ENCODE assay signal across 2 cellular contexts in the genomic region with DNA sequence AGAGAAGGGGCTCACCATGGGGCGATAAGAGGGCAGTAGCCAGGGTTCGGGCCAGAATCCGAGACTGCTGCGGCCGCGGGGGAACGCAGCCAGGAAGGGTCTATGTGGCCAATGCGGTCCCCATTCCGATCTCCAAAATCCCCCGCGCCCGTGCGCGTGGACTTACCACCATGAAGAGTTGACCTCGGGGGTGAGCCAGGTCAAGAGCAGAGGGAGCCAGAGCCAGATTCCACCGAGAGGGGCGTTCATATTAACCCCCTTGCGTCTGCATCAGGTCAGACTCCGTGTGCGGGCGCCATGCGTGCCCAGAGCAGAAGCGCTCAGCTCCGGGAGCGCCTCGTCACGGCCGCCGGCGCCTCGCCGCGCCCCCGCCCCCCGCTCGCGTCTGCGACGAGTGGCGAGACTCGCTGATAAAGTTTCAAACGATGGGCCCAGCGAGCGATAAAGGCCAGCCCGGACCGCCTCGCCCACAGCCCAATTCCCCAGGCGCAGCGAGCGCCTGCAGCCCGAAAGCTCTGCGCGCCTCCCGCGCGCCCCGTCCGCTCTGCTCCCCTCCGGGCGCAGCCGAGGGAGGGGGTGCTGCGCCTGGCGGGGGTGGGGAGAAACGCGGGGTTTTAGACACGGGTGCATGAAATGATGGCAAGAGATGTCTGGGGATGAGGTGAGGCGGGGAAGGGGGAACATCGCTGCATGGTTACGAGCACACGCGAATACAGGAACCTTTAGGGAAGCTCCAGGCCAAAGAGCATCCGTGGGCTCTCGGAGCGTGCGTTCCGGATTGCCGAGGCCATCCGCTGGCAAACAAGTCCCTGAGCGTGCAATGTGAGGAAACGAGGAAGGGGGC.
TF ChIP-seq lines count a peak whose summit lies in the region.

Gene WNT2, minus strand, starts transcription at position 318 of the 844 bp plus-strand sequence. Its CDS starts 69 bp downstream, at position 249.

TF ChIP-seq in liver, 16 proteins besides CTCF, POLR2A, EP300 and RAD21 (continued from another document):
- no peak for TF ChIP-seq GABPA (IDR thresholded peaks at IDR 0.05 in 1 of 2, conservative IDR thresholded peaks at IDR 0.05 in 1 of 2)
- TF ChIP-seq EGR1 (IDR thresholded peaks at IDR 0.05; ENCODE audit: low read depth in 2 of 2) = no peak
- no peak for TF ChIP-seq JUND (IDR thresholded peaks at IDR 0.05)
- TF ChIP-seq NR2F2 (IDR thresholded peaks at IDR 0.05) = no peak
- TF ChIP-seq HNF4A (conservative IDR thresholded peaks at IDR 0.05) = no peak
- no peak for TF ChIP-seq YY1 (IDR thresholded peaks at IDR 0.05)
- TF ChIP-seq TAF1 (conservative IDR thresholded peaks at IDR 0.05) = no peak

TF ChIP-seq in HepG2, 621 proteins besides CTCF, POLR2A, EP300 and RAD21:
- TF ChIP-seq ZBTB4 (CRISPR knock-in tag; IDR thresholded peaks at IDR 0.05; ENCODE audit: borderline replicate concordance) = no peak
- no peak for TF ChIP-seq SMAD1 (CRISPR knock-in tag; IDR thresholded peaks at IDR 0.05; ENCODE audit: borderline replicate concordance, low read depth)
- TF ChIP-seq TGIF2 (CRISPR knock-in tag; IDR thresholded peaks at IDR 0.05) = no peak
- TF ChIP-seq ZNF652 (CRISPR knock-in tag; IDR thresholded peaks at IDR 0.05; ENCODE audit: borderline replicate concordance, low read depth) = no peak
- TF ChIP-seq SYNCRIP (IDR thresholded peaks at IDR 0.05; ENCODE audit: insufficient read depth, low read depth, low read length) = no peak
- TF ChIP-seq, protein P1, sequence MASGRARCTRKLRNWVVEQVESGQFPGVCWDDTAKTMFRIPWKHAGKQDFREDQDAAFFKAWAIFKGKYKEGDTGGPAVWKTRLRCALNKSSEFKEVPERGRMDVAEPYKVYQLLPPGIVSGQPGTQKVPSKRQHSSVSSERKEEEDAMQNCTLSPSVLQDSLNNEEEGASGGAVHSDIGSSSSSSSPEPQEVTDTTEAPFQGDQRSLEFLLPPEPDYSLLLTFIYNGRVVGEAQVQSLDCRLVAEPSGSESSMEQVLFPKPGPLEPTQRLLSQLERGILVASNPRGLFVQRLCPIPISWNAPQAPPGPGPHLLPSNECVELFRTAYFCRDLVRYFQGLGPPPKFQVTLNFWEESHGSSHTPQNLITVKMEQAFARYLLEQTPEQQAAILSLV (CRISPR knock-in tag; IDR thresholded peaks at IDR 0.05; ENCODE audit: borderline replicate concordance) = no peak
- no peak for TF ChIP-seq ZNF879 (CRISPR knock-in tag; IDR thresholded peaks at IDR 0.05)
- TF ChIP-seq, protein P2, sequence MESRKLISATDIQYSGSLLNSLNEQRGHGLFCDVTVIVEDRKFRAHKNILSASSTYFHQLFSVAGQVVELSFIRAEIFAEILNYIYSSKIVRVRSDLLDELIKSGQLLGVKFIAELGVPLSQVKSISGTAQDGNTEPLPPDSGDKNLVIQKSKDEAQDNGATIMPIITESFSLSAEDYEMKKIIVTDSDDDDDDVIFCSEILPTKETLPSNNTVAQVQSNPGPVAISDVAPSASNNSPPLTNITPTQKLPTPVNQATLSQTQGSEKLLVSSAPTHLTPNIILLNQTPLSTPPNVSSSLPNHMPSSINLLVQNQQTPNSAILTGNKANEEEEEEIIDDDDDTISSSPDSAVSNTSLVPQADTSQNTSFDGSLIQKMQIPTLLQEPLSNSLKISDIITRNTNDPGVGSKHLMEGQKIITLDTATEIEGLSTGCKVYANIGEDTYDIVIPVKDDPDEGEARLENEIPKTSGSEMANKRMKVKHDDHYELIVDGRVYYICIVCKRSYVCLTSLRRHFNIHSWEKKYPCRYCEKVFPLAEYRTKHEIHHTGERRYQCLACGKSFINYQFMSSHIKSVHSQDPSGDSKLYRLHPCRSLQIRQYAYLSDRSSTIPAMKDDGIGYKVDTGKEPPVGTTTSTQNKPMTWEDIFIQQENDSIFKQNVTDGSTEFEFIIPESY (CRISPR knock-in tag; IDR thresholded peaks at IDR 0.05) = no peak
- no peak for TF ChIP-seq THAP11 (CRISPR knock-in tag; IDR thresholded peaks at IDR 0.05)
- TF ChIP-seq PAX8 (CRISPR knock-in tag; IDR thresholded peaks at IDR 0.05; ENCODE audit: borderline replicate concordance) = no peak
